In the genomic region with DNA sequence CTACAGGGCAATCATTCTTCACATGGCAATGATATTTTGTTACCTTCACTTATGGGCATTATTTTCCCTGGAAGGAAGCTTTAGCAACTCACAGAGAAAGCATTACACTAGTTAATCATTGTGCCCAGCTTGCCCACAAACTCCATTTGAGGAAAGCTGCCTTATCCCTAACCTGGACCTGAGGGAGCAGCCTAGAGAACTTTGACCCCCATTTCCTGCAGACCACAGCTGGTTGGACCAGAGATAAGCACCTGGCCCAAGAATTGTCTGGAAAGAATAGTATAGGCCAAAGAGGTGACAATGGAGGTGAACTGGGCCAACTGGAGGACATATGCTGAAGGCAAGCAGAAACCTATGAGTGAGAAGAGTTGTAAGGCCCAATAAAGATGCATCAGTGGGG, we compare ENCODE assay signal across 27 cellular contexts.
"Had no signal": no experiment of that assay in that cellular context is flagged by ENCODE, and none has a peak within 500 bp of the region (broad histone marks: within the 10 kb centered on the region; RNA-seq: fewer than 3 reads in every experiment).

No MANE protein-coding gene starts in this region.

- H3K36me3 ChIP-seq: stomach, suprapubic skin, thoracic aorta, thyroid gland, tibial artery, tibial nerve, transverse colon, upper lobe of left lung, upper lobe of right lung, uterus, vagina had no signal

- H3K9me3 ChIP-seq: suprapubic skin, testis, thoracic aorta, thyroid gland, tibial artery, transverse colon, upper lobe of left lung, upper lobe of right lung, uterus, vagina had no signal

- ATAC-seq: stimulated activated effector memory CD8-positive, alpha-beta T cell treated with anti-CD3 and anti-CD28 coated beads, Interleukin-12 subunit alpha, Interleukin-12 subunit beta, amount 100 ng/mL, for 72 hours; stimulated activated memory B cell treated with anti-CD40 and anti-IgM and Interleukin-4, amounts not matched to agents 10 μg/mL and 1 μg/mL and 100 μg/mL, for 72 hours; stimulated activated naive B cell treated with anti-CD40 and anti-IgM and Interleukin-4, amounts not matched to agents 10 μg/mL and 1 μg/mL and 100 μg/mL, for 72 hours; stimulated activated naive CD8-positive, alpha-beta T cell treated with anti-CD3 and anti-CD28 coated beads, Interleukin-15, amount 100 ng/mL, for 72 hours; stimulated activated naive CD8-positive, alpha-beta T cell treated with anti-CD3 and anti-CD28 coated beads, Interleukin-15, Interleukin-2, amounts not matched to agents 100 U/mL and 50 U/mL, for 24 hours; upper lobe of right lung had no signal

- H3K27me3 ChIP-seq: stomach, suprapubic skin, testis, thyroid gland, tibial artery, tibial nerve, transverse colon, upper lobe of left lung, upper lobe of right lung, uterus, vagina had no signal

- H3K4me3 ChIP-seq: stomach, suprapubic skin, testis, thoracic aorta, thyroid gland, tibial artery, tibial nerve, transverse colon, upper lobe of left lung, upper lobe of right lung, uterus, vagina had no signal

- H3K4me1 ChIP-seq: stomach, suprapubic skin, testis, thyroid gland, tibial artery, transverse colon, upper lobe of left lung, upper lobe of right lung, uterus, vagina had no signal

- DNase-seq: stimulated activated CD4-positive, alpha-beta T cell treated with anti-CD3 and anti-CD28 coated beads, Interleukin-2, amount 100 ng/mL, for 48 hours; stimulated activated CD4-positive, alpha-beta T cell treated with anti-CD3 and anti-CD28 coated beads, Interleukin-4, amount 100 ng/mL, for 1 hour; stimulated activated CD4-positive, alpha-beta T cell treated with anti-CD3 and anti-CD28 coated beads, Interleukin-4, amount 100 ng/mL, for 24 hours; stimulated activated CD4-positive, alpha-beta T cell treated with anti-CD3 and anti-CD28 coated beads, Interleukin-4, amount 100 ng/mL, for 4 hours; stimulated activated CD8-positive, alpha-beta memory T cell treated with anti-CD3 and anti-CD28 coated beads, Interleukin-4, amount 100 ng/mL, for 48 hours; stimulated activated naive B cell treated with anti-CD40 and anti-IgM and Interleukin-4, amounts not matched to agents 10 μg/mL and 1 μg/mL and 100 μg/mL, for 72 hours; stimulated activated naive CD4-positive, alpha-beta T cell; stimulated activated naive CD4-positive, alpha-beta T cell treated with Interleukin-2 at 50 U/mL for 16 hours; stimulated activated naive CD8-positive, alpha-beta T cell treated with anti-CD3 and anti-CD28 coated beads, Interleukin-15, amount 100 ng/mL, for 72 hours; stimulated activated naive CD8-positive, alpha-beta T cell treated with anti-CD3 and anti-CD28 coated beads, Interleukin-15, Interleukin-2, amounts not matched to agents 100 U/mL and 50 U/mL, for 24 hours; stomach; substantia nigra; testis; thyroid gland; tibial artery; transverse colon; trophoblast cell; upper lobe of left lung; upper lobe of right lung; uterus had no signal

- H3K27ac ChIP-seq: stomach, suprapubic skin, testis, thoracic aorta, thyroid gland, tibial artery, tibial nerve, transverse colon, upper lobe of left lung, upper lobe of right lung, uterus, vagina had no signal

- FAIRE-seq: urothelium cell line had no signal
